1 cellular context compared by ENCODE assay signal in the genomic region with DNA sequence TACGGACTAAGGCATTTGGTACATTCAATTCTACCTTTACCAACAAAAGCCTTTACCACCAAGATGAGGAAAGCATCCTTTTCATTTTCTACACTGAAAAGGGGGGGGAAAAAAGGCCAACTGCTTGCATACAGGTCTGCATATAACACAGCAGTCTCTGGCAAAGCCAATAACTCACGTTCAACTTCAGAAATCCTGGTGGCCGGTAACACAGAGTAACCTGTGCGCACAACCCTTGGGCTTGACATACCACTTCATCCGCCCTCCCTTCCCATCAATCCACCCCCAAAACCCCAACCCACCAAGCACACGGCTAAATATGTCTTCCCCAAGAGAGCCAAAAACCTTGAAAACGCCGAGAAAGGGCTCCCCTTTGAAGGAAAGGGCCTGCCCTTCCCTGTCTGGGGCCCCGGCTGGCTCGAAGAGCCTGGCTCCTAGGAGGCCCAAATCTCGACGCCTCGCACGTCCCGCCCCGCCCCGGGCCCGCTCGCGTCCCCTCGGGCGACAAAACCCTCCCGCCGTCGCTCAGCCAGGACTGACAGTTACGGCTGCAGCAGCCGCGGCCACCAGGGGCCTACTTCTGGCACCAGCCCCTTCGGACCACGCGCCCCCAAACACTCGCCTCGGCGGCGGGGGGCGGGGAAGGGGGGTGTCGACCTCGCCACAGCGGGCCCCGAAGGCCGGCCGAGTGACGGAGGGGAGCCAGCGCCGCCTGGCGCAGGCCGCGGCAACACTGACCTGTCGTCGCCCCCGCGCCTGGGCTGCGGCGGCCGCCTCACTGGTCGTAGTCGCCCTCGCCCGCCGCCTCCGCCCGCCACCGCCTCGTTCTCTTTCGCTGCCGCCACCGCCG.
A peak's percentile ranks its signal among the peaks of the same experiment; 100 is the strongest.
TF ChIP-seq lines count a peak whose summit lies in the region.

No MANE protein-coding gene starts in this region.

TF ChIP-seq in HEK293, 187 proteins besides CTCF, POLR2A, EP300 and RAD21 (continued from another document):
- TF ChIP-seq TSHZ1 (tag by site-specific recombination; IDR thresholded peaks at IDR 0.05; ENCODE audit: borderline replicate concordance) (no peak), KLF9 (tag by site-specific recombination; IDR thresholded peaks at IDR 0.05; ENCODE audit: low read depth) (peak; percentile 62), ZBTB26 (tag by site-specific recombination; optimal IDR thresholded peaks at IDR 0.05) (peak; percentile 59), ZNF660 (tag by site-specific recombination; IDR thresholded peaks at IDR 0.05) (0 out of 2 replicates have a peak, but pooled peaks have one; percentile 34), ZNF184 (tag by site-specific recombination; IDR thresholded peaks at IDR 0.05) (no peak), SP2 (tag by site-specific recombination; IDR thresholded peaks at IDR 0.05) (peak; percentile 58), ZBTB20 (tag by site-specific recombination; IDR thresholded peaks at IDR 0.05) (peak; percentile 55; the same call in 1 of the 2 replicates), GLIS2 (tag by site-specific recombination; IDR thresholded peaks at IDR 0.05) (peak; percentile 68), ZFHX2 (tag by site-specific recombination; conservative IDR thresholded peaks at IDR 0.05) (peak; percentile 60), ZBTB8A (tag by site-specific recombination; IDR thresholded peaks at IDR 0.05) (peak; percentile 18; the same call in 1 of the 2 replicates), EGR2 (tag by site-specific recombination; IDR thresholded peaks at IDR 0.05; ENCODE audit: low read depth) (0 out of 2 replicates have a peak, but pooled peaks have one; percentile 12)
TF ChIP-seq in HEK293: peak in this region for 11.
